In genomic region chr6:63824722-63825121, GRCh38 we compare ENCODE assay signal across 9 cellular contexts.
"Had no signal": no experiment of that assay in that cellular context is flagged by ENCODE, and none has a peak within 500 bp of the region (broad histone marks: within the 10 kb centered on the region; RNA-seq: fewer than 3 reads in every experiment).

No MANE protein-coding gene starts in this region.

- H3K9ac ChIP-seq: KMS-11 had no signal

- H3K4me1 Mint-ChIP-seq: H9, IgD-negative memory B cell had no signal

- H3K4me2 ChIP-seq: KMS-11 had no signal

- H3K27ac Mint-ChIP-seq: H9, IgD-negative memory B cell had no signal

- ATAC-seq: HepG2 had no signal

- FAIRE-seq: H54, HepG2 had no signal

- DNase-seq: GOT3, H9, HCEC 1CT, KBM-7 had no signal

- H3K27ac ChIP-seq: HL-60, KMS-11 had no signal

- H3K4me3 Mint-ChIP-seq: H9, IgD-negative memory B cell had no signal
